ENCODE assay signal across 1 cellular context in the genomic region with DNA sequence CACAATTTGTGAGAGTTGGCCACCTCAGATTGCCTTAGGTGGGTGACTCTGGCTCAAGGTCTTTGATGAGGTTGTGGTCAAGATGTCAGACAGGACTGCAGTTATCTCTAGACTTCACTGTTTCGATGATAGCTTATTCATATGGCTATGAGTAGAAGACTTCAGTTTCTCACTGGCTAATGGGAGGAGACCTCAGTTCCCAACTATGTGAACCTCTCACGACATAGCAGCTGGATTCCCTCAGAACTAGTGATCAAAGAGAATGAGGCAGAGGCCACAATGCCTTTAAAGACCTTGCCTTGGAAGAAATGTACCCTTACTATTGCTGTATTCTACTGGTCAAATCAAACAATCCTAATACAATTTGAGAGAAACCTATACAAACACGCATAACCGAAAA.
TF ChIP-seq lines count a peak whose summit lies in the region.

No MANE protein-coding gene starts in this region.

TF ChIP-seq in IMR-90, 13 proteins besides CTCF, POLR2A, EP300 and RAD21 (continued from another document):
- TF ChIP-seq MAFK (IDR thresholded peaks at IDR 0.05; ENCODE audit: low read depth, low read length) (no peak), FOS (IDR thresholded peaks at IDR 0.05; ENCODE audit: low read depth, low read length) (no peak), SMC3 (IDR thresholded peaks at IDR 0.05; ENCODE audit: low read depth, low read length) (no peak)
